8 cellular contexts compared by ENCODE assay signal in the genomic region with DNA sequence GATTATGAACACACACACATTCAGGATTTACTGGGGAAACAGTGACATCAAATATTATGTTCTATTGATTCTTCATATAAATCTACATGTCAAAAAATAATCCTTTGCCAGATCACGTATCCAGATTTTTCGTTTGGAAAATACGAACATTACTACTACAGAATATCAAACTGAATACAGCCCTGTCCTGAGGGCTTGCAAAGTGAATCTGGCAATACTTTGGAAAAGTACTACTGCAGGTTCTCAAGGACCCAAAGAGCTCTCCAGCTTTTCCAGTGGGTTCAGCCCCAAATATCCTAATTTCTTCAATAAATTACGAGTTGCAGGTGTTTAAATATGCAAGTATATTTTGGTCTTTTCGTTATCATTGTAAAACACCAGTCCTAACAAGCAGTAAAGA. TPM values are rescaled to one million over a fixed set of nuclear protein-coding genes. Genes with fewer than 3 reads are reported as not detected.
DNase-seq lines count a peak whose midpoint lies in the region; ATAC-seq and TF ChIP-seq lines count a peak whose summit lies in the region.

No MANE protein-coding gene starts in this region.

- WGBS in body of pancreas, 2 donors, result 8 to 10% methylated on average over 5 of the region's 5 CpGs
- WGBS in lower leg skin, 2 donors, result 11 to 13% methylated on average over 5 of the region's 5 CpGs
- WGBS in aorta, 2 donors, result 9 to 12% methylated on average over 5 of the region's 5 CpGs

- intact Hi-C loops in body of pancreas (cut with DNase I) (no loop called here), lower leg skin (cut with DNase I; ENCODE audit: low total_unique reads) (no loop called here), aorta (cut with DNase I) (loop anchor here in 1 of 2 donors (5.0 kb wide), 1 partner anchor 83 kb away; no protein-coding TSS in a partner anchor)

- peak overlapping the region; percentile 100 for H2AFZ ChIP-seq in ACC112 (ENCODE audit: low read length, unreplicated experiment)

- peaks cover 6% of the 10 kb centered on the region for H3K27me3 ChIP-seq in ACC112 (ENCODE audit: insufficient read depth, low read length)
- H3K27me3 ChIP-seq in body of pancreas, result no peaks in the 10 kb centered on the region
- H3K27me3 ChIP-seq in aorta (ENCODE audit: control insufficient read depth in 1 of 2, insufficient read depth in 2 of 2, low read length in 1 of 2), result no peaks in the 10 kb centered on the region

- H3K27ac ChIP-seq in ACC112 (ENCODE audit: low read depth, low read length) (no peak overlapping the region), body of pancreas (peak overlapping the region in 3 of 4 donors; percentile 86 to 89 (median 87)), aorta (ENCODE audit: low read depth in 1 of 2, low read length in 2 of 2) (no peak overlapping the region)

- H3K36me3 ChIP-seq in ACC112 (ENCODE audit: insufficient read depth, low read length) (no peaks in the 10 kb centered on the region), body of pancreas (replicated peaks in 1 of 2; ENCODE audit: insufficient read depth in 1 of 2, low read depth in 2 of 2) (no peaks in the 10 kb centered on the region), aorta (ENCODE audit: control insufficient read depth in 1 of 2, insufficient read depth in 2 of 2, low read length in 1 of 2) (no peaks in the 10 kb centered on the region)

- H3K4me1 ChIP-seq in ACC112 (ENCODE audit: control insufficient read depth, insufficient read depth, low read length, unreplicated experiment) (no peaks in the 10 kb centered on the region), body of pancreas (peaks cover 29% of the 10 kb centered on the region), aorta (ENCODE audit: control insufficient read depth in 1 of 2, insufficient read depth in 2 of 2, low read length in 2 of 2) (no peaks in the 10 kb centered on the region)

- TF ChIP-seq POLR2A in body of pancreas (IDR thresholded peaks at IDR 0.05) (no peak), lower leg skin (IDR thresholded peaks at IDR 0.05) (no peak)

- DNase-seq in body of pancreas (no peak), lower leg skin (ENCODE audit: low spot score in 2 of 2) (no peak), aorta (no peak), NOMO-1 (lab: John Stamatoyannopoulos, UW; ENCODE audit: unreplicated experiment in 2 of 2) (no peak)

- peaks cover 41% of the 10 kb centered on the region for H3K79me2 ChIP-seq in ACC112 (ENCODE audit: control insufficient read depth, insufficient read depth, low read length, unreplicated experiment)

- H3K9me3 ChIP-seq in body of pancreas (no peaks in the 10 kb centered on the region), aorta (ENCODE audit: control insufficient read depth, low read length) (no peaks in the 10 kb centered on the region)

- ATAC-seq in GM18907 (IDR thresholded peaks at IDR 0.05; ENCODE audit: unreplicated experiment) (peak; percentile 8), HG03520 (IDR thresholded peaks at IDR 0.05; ENCODE audit: unreplicated experiment) (peak; percentile 11), body of pancreas (no peak), aorta (ENCODE audit: low FRiP score) (peak; percentile 47), GM18870 (IDR thresholded peaks at IDR 0.05; ENCODE audit: unreplicated experiment) (no peak)

- TF ChIP-seq CTCF in body of pancreas (IDR thresholded peaks at IDR 0.05), result no peak
- no peak for TF ChIP-seq CTCF in lower leg skin (IDR thresholded peaks at IDR 0.05)

- H3K4me3 ChIP-seq in ACC112 (ENCODE audit: low read depth, low read length) (peak overlapping the region; percentile 83), body of pancreas (peak overlapping the region; percentile 85 to 94), lower leg skin (ENCODE audit: low read depth, poor library complexity, severe bottlenecking) (peak overlapping the region; percentile 95), aorta (ENCODE audit: low read length in 2 of 2) (peak overlapping the region; percentile 83 to 84)

RNA-seq across cellular contexts. Expression of gene NDUFS4, which starts 0.4 kb away (rescaled TPM):
- 10 to 100 TPM; 29.8 to 39.6 TPM for total RNA-seq in body of pancreas
- 10 to 100 TPM; 45.4 to 91.0 (median 76.7) TPM for total RNA-seq in lower leg skin
- 10 to 100 TPM; 56.6 to 60.8 TPM for total RNA-seq in aorta
- 100 to 1,000 TPM in 1 of 2 donors, 10 to 100 TPM in 1; 92.1 to 120 TPM for polyA plus RNA-seq in aorta

Comparison
In these comparisons a context has a peak if more than half of its experiments do, and no peak if none do; other contexts are left out.
1. H3K27ac ChIP-seq: peak in body of pancreas (3 of 4); none in ACC112 (single experiment) and aorta (0 of 2).
2. ATAC-seq: peak in GM18907 (single experiment), HG03520 (single experiment) and aorta (single experiment); none in body of pancreas (single experiment) and GM18870 (single experiment).
3. Peak in every context shown above with its lines, with median percentiles within 50 percentile points of each other: H3K4me3 ChIP-seq.